ENCODE assay signal across 1 cellular context in the genomic region with DNA sequence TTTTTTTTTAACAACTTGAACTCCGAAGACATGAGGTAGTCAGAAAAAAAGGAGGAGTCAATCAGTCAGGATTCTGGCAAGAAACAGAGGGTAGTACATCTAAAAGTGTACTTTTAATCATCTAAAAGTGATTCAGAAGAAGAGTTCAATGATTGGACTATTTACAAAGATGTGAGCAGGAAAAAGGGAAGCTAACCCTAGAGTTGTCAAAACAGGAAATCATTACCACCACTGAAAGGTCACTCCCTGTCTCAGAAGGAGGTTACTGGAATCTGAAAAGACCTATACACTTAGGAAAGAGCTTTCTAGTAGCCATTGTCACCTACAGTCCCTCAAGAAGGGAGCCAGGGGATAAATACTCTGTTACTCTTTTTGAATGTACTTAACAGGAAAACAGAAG.
TF ChIP-seq lines count a peak whose summit lies in the region.

No MANE protein-coding gene starts in this region.

TF ChIP-seq in GM23338, 12 proteins besides CTCF, POLR2A, EP300 and RAD21 (continued from another document):
- TF ChIP-seq ZNF462 (CRISPR knock-in tag; IDR thresholded peaks at IDR 0.05), result no peak
- no peak for TF ChIP-seq ZNF331 (CRISPR knock-in tag; IDR thresholded peaks at IDR 0.05; ENCODE audit: low read depth)
